ENCODE assay signal across 1 cellular context in the genomic region with DNA sequence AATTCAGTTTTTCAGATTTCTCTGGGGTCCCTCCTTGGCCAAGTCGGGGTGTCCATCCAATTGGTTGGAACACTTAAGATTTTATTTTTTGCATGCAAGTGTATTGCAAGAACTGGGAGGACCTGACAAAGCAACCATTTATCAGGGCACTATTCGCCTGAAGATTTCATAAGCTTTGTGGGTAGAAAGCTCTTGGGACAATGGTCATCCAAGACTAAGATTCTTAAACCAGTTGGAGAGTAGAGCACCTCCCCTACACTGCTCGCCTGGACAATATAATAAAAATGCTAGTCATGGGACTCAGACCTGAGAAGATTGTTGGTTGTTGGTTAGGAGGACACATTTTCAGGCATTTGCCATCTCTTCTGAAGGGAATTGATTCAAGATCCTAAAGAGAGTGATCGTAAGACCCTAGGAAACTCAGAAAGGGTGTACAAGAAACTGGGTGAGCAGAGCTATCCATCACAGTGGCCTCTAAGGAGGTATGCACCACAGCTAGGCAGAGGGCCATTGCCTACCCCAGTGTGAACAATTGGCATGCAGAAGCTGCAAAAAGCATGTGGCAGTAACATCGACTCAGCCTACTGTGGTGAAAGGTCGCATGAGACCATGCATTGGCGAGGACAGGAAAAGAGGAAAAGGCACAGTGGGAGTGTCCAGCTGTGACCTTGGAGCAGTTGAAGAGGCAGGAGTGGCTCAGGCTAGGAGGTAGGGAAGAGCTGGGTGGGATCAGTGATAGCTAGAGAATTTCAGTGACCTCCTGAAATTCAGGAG.
TF ChIP-seq lines count a peak whose summit lies in the region.

No MANE protein-coding gene starts in this region.

TF ChIP-seq in IMR-90, 13 proteins besides CTCF, POLR2A, EP300 and RAD21 (continued from another document):
- TF ChIP-seq, protein P1, sequence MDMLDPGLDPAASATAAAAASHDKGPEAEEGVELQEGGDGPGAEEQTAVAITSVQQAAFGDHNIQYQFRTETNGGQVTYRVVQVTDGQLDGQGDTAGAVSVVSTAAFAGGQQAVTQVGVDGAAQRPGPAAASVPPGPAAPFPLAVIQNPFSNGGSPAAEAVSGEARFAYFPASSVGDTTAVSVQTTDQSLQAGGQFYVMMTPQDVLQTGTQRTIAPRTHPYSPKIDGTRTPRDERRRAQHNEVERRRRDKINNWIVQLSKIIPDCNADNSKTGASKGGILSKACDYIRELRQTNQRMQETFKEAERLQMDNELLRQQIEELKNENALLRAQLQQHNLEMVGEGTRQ (IDR thresholded peaks at IDR 0.05; ENCODE audit: low read depth, low read length), result no peak
- TF ChIP-seq CHD1 (IDR thresholded peaks at IDR 0.05; ENCODE audit: low read depth, low read length) (no peak), RCOR1 (IDR thresholded peaks at IDR 0.05; ENCODE audit: insufficient replicate concordance, low read length) (no peak)
